8 cellular contexts compared by ENCODE assay signal in genomic region chr15:40160689-40161688, GRCh38. TPM values are rescaled to one million over a fixed set of nuclear protein-coding genes. Genes with fewer than 3 reads are reported as not detected.
DNase-seq lines count a peak whose midpoint lies in the region; ATAC-seq and TF ChIP-seq lines count a peak whose summit lies in the region.

A gene with protein sequence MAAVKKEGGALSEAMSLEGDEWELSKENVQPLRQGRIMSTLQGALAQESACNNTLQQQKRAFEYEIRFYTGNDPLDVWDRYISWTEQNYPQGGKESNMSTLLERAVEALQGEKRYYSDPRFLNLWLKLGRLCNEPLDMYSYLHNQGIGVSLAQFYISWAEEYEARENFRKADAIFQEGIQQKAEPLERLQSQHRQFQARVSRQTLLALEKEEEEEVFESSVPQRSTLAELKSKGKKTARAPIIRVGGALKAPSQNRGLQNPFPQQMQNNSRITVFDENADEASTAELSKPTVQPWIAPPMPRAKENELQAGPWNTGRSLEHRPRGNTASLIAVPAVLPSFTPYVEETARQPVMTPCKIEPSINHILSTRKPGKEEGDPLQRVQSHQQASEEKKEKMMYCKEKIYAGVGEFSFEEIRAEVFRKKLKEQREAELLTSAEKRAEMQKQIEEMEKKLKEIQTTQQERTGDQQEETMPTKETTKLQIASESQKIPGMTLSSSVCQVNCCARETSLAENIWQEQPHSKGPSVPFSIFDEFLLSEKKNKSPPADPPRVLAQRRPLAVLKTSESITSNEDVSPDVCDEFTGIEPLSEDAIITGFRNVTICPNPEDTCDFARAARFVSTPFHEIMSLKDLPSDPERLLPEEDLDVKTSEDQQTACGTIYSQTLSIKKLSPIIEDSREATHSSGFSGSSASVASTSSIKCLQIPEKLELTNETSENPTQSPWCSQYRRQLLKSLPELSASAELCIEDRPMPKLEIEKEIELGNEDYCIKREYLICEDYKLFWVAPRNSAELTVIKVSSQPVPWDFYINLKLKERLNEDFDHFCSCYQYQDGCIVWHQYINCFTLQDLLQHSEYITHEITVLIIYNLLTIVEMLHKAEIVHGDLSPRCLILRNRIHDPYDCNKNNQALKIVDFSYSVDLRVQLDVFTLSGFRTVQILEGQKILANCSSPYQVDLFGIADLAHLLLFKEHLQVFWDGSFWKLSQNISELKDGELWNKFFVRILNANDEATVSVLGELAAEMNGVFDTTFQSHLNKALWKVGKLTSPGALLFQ (plus strand): TSS chr15:40161069. CDS start chr15:40161221, 152 bp downstream.

- TF ChIP-seq CTCF in omental fat pad (IDR thresholded peaks at IDR 0.05) (no peak), thoracic aorta (IDR thresholded peaks at IDR 0.05) (no peak)

- no peak within 1 kb of the TSS for H3K27ac ChIP-seq in thoracic aorta

- DNase-seq in NCI-H1048 (lab: John Stamatoyannopoulos, UW) (peak; percentile 92), SK-N-DZ (ENCODE audit: low spot score) (peak; percentile 94), glomerular visceral epithelial cell (ENCODE audit: extremely low spot score) (peak; percentile 93), omental fat pad (ENCODE audit: low spot score) (peak; percentile 82), thoracic aorta (ENCODE audit: low spot score) (peak; percentile 88)
- peak; percentile 94 for DNase-seq in activated naive CD4-positive, alpha-beta T cell treated with Interleukin-2 at 50 U/mL for 16 hours

- H3K27me3 ChIP-seq in thoracic aorta (replicated peaks; ENCODE audit: insufficient read depth): no peaks in the 10 kb centered on the region

- no peaks in the 10 kb centered on the region for H3K9me3 ChIP-seq in thoracic aorta

- H3K4me3 ChIP-seq in GM08714 (ENCODE audit: low read length): peak within 1 kb of the TSS; percentile 75
- H3K4me3 ChIP-seq in thoracic aorta: peak within 1 kb of the TSS; percentile 74

- ATAC-seq in HG02571 (IDR thresholded peaks at IDR 0.05; ENCODE audit: unreplicated experiment) (peak; percentile 85), omental fat pad (ENCODE audit: low FRiP score) (peak; percentile 91), thoracic aorta (ENCODE audit: insufficient number of reproducible peaks, low FRiP score, low read depth) (peak; percentile 86)

- no peaks in the 10 kb centered on the region for H3K36me3 ChIP-seq in thoracic aorta

- H3K4me1 ChIP-seq in thoracic aorta (ENCODE audit: control insufficient read depth in 1 of 2, low read depth in 2 of 2): peaks cover 4 to 5% of the 10 kb centered on the region in 2 donors

RNA-seq across cellular contexts. Expression of the gene that starts here (rescaled TPM):
- polyA plus RNA-seq in SK-N-DZ (2014; cell fraction: cytosol; rRNA removed): 89.7 and 93.3 TPM in 2 replicates
- polyA plus RNA-seq in SK-N-DZ (2014; cell fraction: nucleus; rRNA removed): 216 and 329 TPM in 2 replicates
- 1 to 10 TPM in 2 of 4 donors, under 1 TPM in 2; 0.37 to 7.4 (median 1.5) TPM for total RNA-seq in omental fat pad
- total RNA-seq in thoracic aorta: 1 to 10 TPM in 1 of 2 donors, under 1 TPM in 1; 0.41 to 3.5 TPM
